In genomic region chr5:128763324-128763723, GRCh38 we compare ENCODE assay signal across 24 cellular contexts.
"Had no signal": no experiment of that assay in that cellular context is flagged by ENCODE, and none has a peak within 500 bp of the region (broad histone marks: within the 10 kb centered on the region; RNA-seq: fewer than 3 reads in every experiment).

No MANE protein-coding gene starts in this region.

- H3K27ac ChIP-seq: brain microvascular endothelial cell, esophagus muscularis mucosa, gastroesophageal sphincter had no signal

- DNase-seq: activated CD4-positive, alpha-beta memory T cell treated with anti-CD3 and anti-CD28 coated beads, Interleukin-2, amount 10 ng/mL, durations not matched to agents 7 days and 5 days; activated CD4-positive, alpha-beta T cell treated with anti-CD3 and anti-CD28 coated beads for 36 hours; activated CD4-positive, alpha-beta T cell treated with anti-CD3 and anti-CD28 coated beads, Interleukin-2, amount 10 ng/mL, durations not matched to agents 7 days and 5 days; activated CD4-positive, alpha-beta T cell treated with anti-CD3 and anti-CD28 coated beads, Interleukin-2, amount 50 U/mL, for 4 hours; activated CD4-positive, CD25-positive, alpha-beta regulatory T cell; activated CD4-positive, CD25-positive, alpha-beta regulatory T cell treated with anti-CD3 and anti-CD28 coated beads, Interleukin-2, amount 50 U/mL, for 72 hours; activated effector memory CD4-positive, alpha-beta T cell treated with Interleukin-2 at 50 U/mL for 16 hours; activated gamma-delta T cell treated with Interleukin-2 at 50 U/mL for 16 hours; activated naive CD4-positive, alpha-beta T cell treated with anti-CD3 and anti-CD28 coated beads, Interleukin-2, amount 50 U/mL, for 16 hours; activated naive CD4-positive, alpha-beta T cell treated with Interleukin-2 at 50 U/mL for 16 hours; activated T-cell treated with anti-CD3 and anti-CD28 coated beads, Interleukin-2, amount 50 U/mL, for 4 hours; amniotic stem cell; anterior cingulate cortex; brain microvascular endothelial cell; caudate nucleus; cortex of kidney; effector CD4-positive, alpha-beta T cell; effector memory CD8-positive, alpha-beta T cell; erythroblast; foreskin melanocyte; T-helper 2 cell had no signal

- H3K36me3 ChIP-seq: brain microvascular endothelial cell, esophagus muscularis mucosa, gastroesophageal sphincter had no signal

- H3K4me3 ChIP-seq: esophagus muscularis mucosa, gastroesophageal sphincter had no signal

- ATAC-seq: activated CD4-positive, alpha-beta T cell treated with anti-CD3 and anti-CD28 coated beads for 36 hours; activated T-cell treated with anti-CD3 and anti-CD28 coated beads, Interleukin-2, amount 50 U/mL, for 4 hours; activated T-helper 17 cell treated with anti-CD3 and anti-CD28 coated beads, Interleukin-2, amount 50 U/mL, for 72 hours; effector memory CD8-positive, alpha-beta T cell; gastroesophageal sphincter had no signal

- H3K27me3 ChIP-seq: brain microvascular endothelial cell, esophagus muscularis mucosa, gastroesophageal sphincter had no signal

- H3K9me3 ChIP-seq: esophagus muscularis mucosa, gastroesophageal sphincter had no signal
